In the genomic region with DNA sequence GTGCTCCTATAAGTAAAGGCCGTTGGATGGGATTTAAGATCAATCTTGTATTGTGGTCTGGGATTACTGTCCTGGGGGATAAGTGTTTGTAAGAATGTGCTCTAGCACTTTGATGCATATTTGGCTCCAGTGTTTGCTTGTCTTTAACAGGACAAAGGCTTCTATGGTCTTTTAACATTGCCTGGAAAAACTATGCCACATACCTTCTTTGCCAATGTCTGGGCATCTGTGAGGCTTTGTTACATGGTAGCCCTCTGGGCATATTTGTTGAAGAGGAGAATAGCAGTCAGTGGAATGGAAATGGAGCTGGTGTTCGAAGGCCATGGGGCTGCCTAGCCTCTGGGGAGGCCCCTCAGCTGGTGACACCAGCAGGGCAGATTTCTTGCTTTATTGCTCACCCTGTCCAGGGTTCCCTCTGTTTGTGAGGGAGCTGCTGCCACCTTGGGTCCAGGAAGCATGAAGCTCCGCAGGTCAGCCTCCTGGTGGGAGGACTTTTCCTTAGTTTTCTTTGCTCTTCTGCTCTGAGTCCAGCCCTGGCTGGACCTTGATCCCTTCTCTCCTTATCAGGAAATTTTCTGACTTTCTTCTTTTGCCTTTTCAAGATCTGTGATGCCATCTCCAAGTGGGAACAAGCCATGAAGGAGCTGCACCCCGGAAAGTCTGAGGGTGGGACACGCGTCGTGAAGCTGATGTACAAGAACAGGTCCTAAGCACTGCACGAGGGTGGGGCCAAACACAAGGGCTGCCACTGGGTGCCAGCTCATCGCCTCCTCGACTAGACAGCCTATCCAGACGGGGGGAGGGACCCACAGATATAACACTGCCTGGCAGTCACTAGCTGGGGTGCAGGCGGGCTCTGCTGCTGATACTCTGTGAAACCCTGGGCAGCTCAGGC, we compare ENCODE assay signal across 15 cellular contexts.
"Had no signal": no experiment of that assay in that cellular context is flagged by ENCODE, and none has a peak within 500 bp of the region (broad histone marks: within the 10 kb centered on the region; RNA-seq: fewer than 3 reads in every experiment).

No MANE protein-coding gene starts in this region.

- H3K9me3 ChIP-seq: neutrophil, transverse colon had no signal

- H3K4me3 Mint-ChIP-seq: activated naive CD8-positive, alpha-beta T cell treated with anti-CD3 and anti-CD28 coated beads, Interleukin-2, amount 10 ng/mL, durations not matched to agents 7 days and 5 days; activated T-cell treated with anti-CD3 and anti-CD28 coated beads, Interleukin-2, amount 50 U/mL, for 4 hours; mesothelial cell of epicardium; stimulated activated naive B cell treated with anti-CD40 and anti-IgM and Interleukin-4, amounts not matched to agents 10 μg/mL and 1 μg/mL and 100 μg/mL, for 72 hours; T-helper 1 cell treated with Interleukin-12 subunit alpha and Interleukin-12 subunit beta and Interleukin-4 antibody, amounts not matched to agents 30 μg/mL and 1 μg/mL, for 36 hours had no signal

- H3K4me1 ChIP-seq: transverse colon had no signal

- H3K27me3 ChIP-seq: neutrophil, transverse colon had no signal

- ATAC-seq: activated T-cell treated with anti-CD3 and anti-CD28 coated beads, Interleukin-2, amount 50 U/mL, for 4 hours; SK-N-SH treated with all-trans-retinoic acid at 6 μM for 48 hours; stimulated activated naive B cell treated with anti-CD40 and anti-IgM and Interleukin-4, amounts not matched to agents 10 μg/mL and 1 μg/mL and 100 μg/mL, for 72 hours had no signal

- DNase-seq: activated CD4-positive, alpha-beta T cell treated with anti-CD3 and anti-CD28 coated beads, Interleukin-2, amount 50 U/mL, for 4 hours; activated CD4-positive, CD25-positive, alpha-beta regulatory T cell treated with anti-CD3 and anti-CD28 coated beads, Interleukin-2, amount 50 U/mL, for 72 hours; activated gamma-delta T cell treated with Interleukin-2 at 50 U/mL for 16 hours; activated T-cell treated with anti-CD3 and anti-CD28 coated beads, Interleukin-2, amount 50 U/mL, for 4 hours; aorta; naive B cell; retina; stimulated activated naive B cell treated with anti-CD40 and anti-IgM and Interleukin-4, amounts not matched to agents 10 μg/mL and 1 μg/mL and 100 μg/mL, for 72 hours; transverse colon had no signal

- H3K9me3 Mint-ChIP-seq: activated naive CD8-positive, alpha-beta T cell treated with anti-CD3 and anti-CD28 coated beads, Interleukin-2, amount 10 ng/mL, durations not matched to agents 7 days and 5 days; activated T-cell treated with anti-CD3 and anti-CD28 coated beads, Interleukin-2, amount 50 U/mL, for 4 hours; mesothelial cell of epicardium; naive B cell; stimulated activated naive B cell treated with anti-CD40 and anti-IgM and Interleukin-4, amounts not matched to agents 10 μg/mL and 1 μg/mL and 100 μg/mL, for 72 hours; T-helper 1 cell treated with Interleukin-12 subunit alpha and Interleukin-12 subunit beta and Interleukin-4 antibody, amounts not matched to agents 30 μg/mL and 1 μg/mL, for 36 hours had no signal

- H3K4me3 ChIP-seq: smooth muscle cell, transverse colon had no signal

- H3K4me1 Mint-ChIP-seq: mesothelial cell of epicardium, naive B cell had no signal

- H3K27ac ChIP-seq: neutrophil, transverse colon had no signal

- H3K27me3 Mint-ChIP-seq: activated naive CD8-positive, alpha-beta T cell treated with anti-CD3 and anti-CD28 coated beads, Interleukin-2, amount 10 ng/mL, durations not matched to agents 7 days and 5 days; naive B cell; stimulated activated naive B cell treated with anti-CD40 and anti-IgM and Interleukin-4, amounts not matched to agents 10 μg/mL and 1 μg/mL and 100 μg/mL, for 72 hours had no signal

- H3K36me3 ChIP-seq: neutrophil had no signal

- H3K27ac Mint-ChIP-seq: mesothelial cell of epicardium; stimulated activated naive B cell treated with anti-CD40 and anti-IgM and Interleukin-4, amounts not matched to agents 10 μg/mL and 1 μg/mL and 100 μg/mL, for 72 hours; T-helper 1 cell treated with Interleukin-12 subunit alpha and Interleukin-12 subunit beta and Interleukin-4 antibody, amounts not matched to agents 30 μg/mL and 1 μg/mL, for 36 hours had no signal

- H3K36me3 Mint-ChIP-seq: activated naive CD8-positive, alpha-beta T cell treated with anti-CD3 and anti-CD28 coated beads, Interleukin-2, amount 10 ng/mL, durations not matched to agents 7 days and 5 days; mesothelial cell of epicardium; naive B cell; stimulated activated naive B cell treated with anti-CD40 and anti-IgM and Interleukin-4, amounts not matched to agents 10 μg/mL and 1 μg/mL and 100 μg/mL, for 72 hours had no signal
